9 cellular contexts compared by ENCODE assay signal in the genomic region with DNA sequence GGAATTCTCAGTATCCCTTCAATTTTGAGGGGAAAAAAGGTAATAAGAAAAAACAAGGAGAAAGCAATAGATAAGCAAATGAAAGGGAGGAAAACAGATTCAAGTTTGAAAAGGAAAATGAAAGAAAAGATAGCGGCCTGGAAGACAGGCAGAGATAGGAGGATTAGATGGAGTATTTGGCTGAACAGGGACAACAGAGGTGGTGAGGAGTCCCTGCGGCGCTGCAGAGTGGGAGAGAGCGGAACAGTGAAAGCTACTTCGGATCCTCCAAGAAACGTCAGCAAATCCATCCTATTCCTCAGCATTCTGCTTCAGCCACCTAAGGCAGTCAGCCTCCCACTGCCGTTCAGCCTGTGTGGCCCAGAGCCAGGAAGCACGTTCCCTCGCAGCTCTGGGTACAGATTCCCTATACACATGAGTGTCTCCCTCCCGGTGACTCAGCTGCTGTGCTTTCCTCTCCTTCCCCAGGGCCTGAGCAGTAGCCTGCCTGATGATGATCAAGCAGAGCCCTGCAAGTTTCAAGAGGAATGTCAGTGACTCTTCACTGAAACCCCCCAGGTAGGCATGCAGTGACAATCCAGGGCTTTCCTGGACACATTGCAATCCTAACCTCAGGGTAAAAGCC. TPM values are rescaled to one million over a fixed set of nuclear protein-coding genes. Genes with fewer than 3 reads are reported as not detected.
A peak's percentile ranks its signal among the peaks of the same experiment; 100 is the strongest.
DNase-seq lines count a peak whose midpoint lies in the region; ATAC-seq and TF ChIP-seq lines count a peak whose summit lies in the region.
"Had no signal": no experiment of that assay in that cellular context is flagged by ENCODE, and none has a peak within 500 bp of the region (broad histone marks: within the 10 kb centered on the region; RNA-seq: fewer than 3 reads in every experiment).

No MANE protein-coding gene starts in this region.

- TF ChIP-seq CTCF in astrocyte of the cerebellum (IDR thresholded peaks at IDR 0.05; ENCODE audit: low read depth, low read length, missing control alignments) (no peak), thoracic aorta (IDR thresholded peaks at IDR 0.05) (no peak)

- DNase-seq in NCI-H2227 treated with DMSO at 0.1 percent for 48 hours (lab: John Stamatoyannopoulos, UW) = peak; percentile 25
- DNase-seq in NCI-H2227 (lab: John Stamatoyannopoulos, UW; ENCODE audit: unreplicated experiment) = no peak
- DNase-seq in astrocyte of the cerebellum (ENCODE audit: low read depth) = peak; percentile 59
- DNase-seq in inferior parietal cortex (ENCODE audit: extremely low spot score) = peak; percentile 58
- no peak for DNase-seq in thoracic aorta (ENCODE audit: low spot score)
- DNase-seq in natural killer cell treated with Interleukin-12 subunit alpha and Interleukin-12 subunit beta and Interleukin-15 and Interleukin-18, amount 100 ng/mL, for 72 hours (ENCODE audit: low spot score) = no peak
- no peak for DNase-seq in activated T-cell treated with anti-CD3 and anti-CD28 coated beads, Interleukin-2, amount 50 U/mL, for 48 hours
- DNase-seq: activated B cell treated with CpG ODN at 0.5 μM for 24 hours had no signal

- ATAC-seq in thoracic aorta (ENCODE audit: insufficient number of reproducible peaks, low FRiP score, low read depth) (no peak), GM19324 (IDR thresholded peaks at IDR 0.05; ENCODE audit: low FRiP score, unreplicated experiment) (no peak)
- no peak for ATAC-seq in natural killer cell treated with Interleukin-12 subunit alpha and Interleukin-12 subunit beta and Interleukin-15 and Interleukin-18, amount 100 ng/mL, for 72 hours

- H3K4me1 Mint-ChIP-seq in natural killer cell treated with Interleukin-12 subunit alpha and Interleukin-12 subunit beta and Interleukin-15 and Interleukin-18, amount 100 ng/mL, for 72 hours (ENCODE audit: low read depth in 2 of 2) = peaks cover 7 to 8% of the 10 kb centered on the region in 2 donors

- no peak overlapping the region for H3K4me3 Mint-ChIP-seq in natural killer cell treated with Interleukin-12 subunit alpha and Interleukin-12 subunit beta and Interleukin-15 and Interleukin-18, amount 100 ng/mL, for 72 hours
- H3K4me3 Mint-ChIP-seq: activated B cell treated with CpG ODN at 0.5 μM for 24 hours had no signal

- H3K4me3 ChIP-seq in astrocyte of the cerebellum (ENCODE audit: low read depth, low read length) = peak overlapping the region; percentile 13
- peak overlapping the region; percentile 38 for H3K4me3 ChIP-seq in thoracic aorta

- H3K27me3 ChIP-seq in thoracic aorta (replicated peaks; ENCODE audit: insufficient read depth) = no peaks in the 10 kb centered on the region

- H3K9me3 Mint-ChIP-seq in natural killer cell treated with Interleukin-12 subunit alpha and Interleukin-12 subunit beta and Interleukin-15 and Interleukin-18, amount 100 ng/mL, for 72 hours = no peaks in the 10 kb centered on the region
- H3K9me3 Mint-ChIP-seq: activated B cell treated with CpG ODN at 0.5 μM for 24 hours had no signal

- H3K27ac Mint-ChIP-seq in natural killer cell treated with Interleukin-12 subunit alpha and Interleukin-12 subunit beta and Interleukin-15 and Interleukin-18, amount 100 ng/mL, for 72 hours = no peak overlapping the region
- H3K27ac Mint-ChIP-seq: activated B cell treated with CpG ODN at 0.5 μM for 24 hours had no signal

- H3K4me1 ChIP-seq in thoracic aorta (ENCODE audit: control insufficient read depth in 1 of 2, low read depth in 2 of 2) = peaks cover 4 to 7% of the 10 kb centered on the region in 2 donors

- H3K36me3 ChIP-seq in thoracic aorta = no peaks in the 10 kb centered on the region

- H3K27me3 Mint-ChIP-seq in natural killer cell treated with Interleukin-12 subunit alpha and Interleukin-12 subunit beta and Interleukin-15 and Interleukin-18, amount 100 ng/mL, for 72 hours = peaks cover 13 to 14% of the 10 kb centered on the region in 2 donors

- H3K27ac ChIP-seq in thoracic aorta = no peak overlapping the region

- H3K36me3 Mint-ChIP-seq in natural killer cell treated with Interleukin-12 subunit alpha and Interleukin-12 subunit beta and Interleukin-15 and Interleukin-18, amount 100 ng/mL, for 72 hours = no peaks in the 10 kb centered on the region

- in situ Hi-C loops in astrocyte of the cerebellum (cut with HindIII; ENCODE audit: low sequenced_read_pairs) = no loop called here

- no peaks in the 10 kb centered on the region for H3K9me3 ChIP-seq in thoracic aorta

RNA-seq across cellular contexts. Expression of a gene that starts 43.4 kb away (rescaled TPM):
- 10 to 100 TPM; 22.7 to 38.2 TPM for total RNA-seq in thoracic aorta
- total RNA-seq in natural killer cell treated with Interleukin-12 subunit alpha and Interleukin-12 subunit beta and Interleukin-15 and Interleukin-18, amount 100 ng/mL, for 72 hours = 10 to 100 TPM; 52.5 to 58.7 TPM

Comparison
In these comparisons a context has a peak if more than half of its experiments do, and no peak if none do; other contexts are left out.
1. DNase-seq: peak in NCI-H2227 treated with DMSO at 0.1 percent for 48 hours (single experiment), astrocyte of the cerebellum (single experiment) and inferior parietal cortex (single experiment); none in NCI-H2227 (single experiment), thoracic aorta (single experiment), natural killer cell treated with Interleukin-12 subunit alpha and Interleukin-12 subunit beta and Interleukin-15 and Interleukin-18, amount 100 ng/mL, for 72 hours (single experiment) and activated T-cell treated with anti-CD3 and anti-CD28 coated beads, Interleukin-2, amount 50 U/mL, for 48 hours (0 of 2).